In genomic region chr14:89598548-89599186, GRCh38 we compare ENCODE assay signal across 15 cellular contexts.
DNase-seq lines count a peak whose midpoint lies in the region; ATAC-seq, FAIRE-seq and TF ChIP-seq lines count a peak whose summit lies in the region.
"Had no signal": no experiment of that assay in that cellular context is flagged by ENCODE, and none has a peak within 500 bp of the region (broad histone marks: within the 10 kb centered on the region; RNA-seq: fewer than 3 reads in every experiment).

No MANE protein-coding gene starts in this region.

- H3K36me3 ChIP-seq in MM.1S (replicated peaks; ENCODE audit: insufficient read depth, low read length), result no peaks in the 10 kb centered on the region
- H3K36me3 ChIP-seq in K562 (ENCODE audit: control insufficient read depth, insufficient read depth, low read length), result no peaks in the 10 kb centered on the region
- no peaks in the 10 kb centered on the region for H3K36me3 ChIP-seq in mesenchymal stem cell (ENCODE audit: control insufficient read depth in 1 of 2, insufficient read depth in 2 of 2, low read depth in 1 of 2, low read length in 2 of 2)
- H3K36me3 ChIP-seq: HAP-1 had no signal

- H3K23ac ChIP-seq in mesenchymal stem cell (ENCODE audit: low read length in 2 of 2), result no peak overlapping the region

- no peak overlapping the region for H3K4me3 Mint-ChIP-seq in activated T-cell treated with anti-CD3 and anti-CD28 coated beads, Interleukin-2, amount 50 U/mL, for 72 hours
- no peak overlapping the region for H3K4me3 Mint-ChIP-seq in activated naive CD8-positive, alpha-beta T cell treated with anti-CD3 and anti-CD28 coated beads for 36 hours

- CTCF ChIA-PET in K562 (lab: Yijun Ruan, JAX; ENCODE audit: low intra/inter-chr PET ratio), result no interaction called here

- no peak for TF ChIP-seq POLR2A in K562 (conservative IDR thresholded peaks at IDR 0.05)

- H3K4me2 ChIP-seq in MM.1S (ENCODE audit: low read depth, low read length), result no peak overlapping the region
- no peak overlapping the region for H3K4me2 ChIP-seq in K562 (ENCODE audit: insufficient read depth, low read length)
- no peak overlapping the region for H3K4me2 ChIP-seq in mesenchymal stem cell (ENCODE audit: low read length, poor library complexity, severe bottlenecking)

- DNase-seq in activated T-cell treated with anti-CD3 and anti-CD28 coated beads, Interleukin-2, amount 50 U/mL, for 72 hours, result no peak
- no peak for DNase-seq in activated T-cell treated with anti-CD3 and anti-CD28 coated beads for 4 hours
- DNase-seq in MM.1S, result peak; percentile 8
- no peak for DNase-seq in K562 (ENCODE audit: extremely low read depth in 1 of 4, low spot score in 3 of 4)
- peak; percentile 44 for DNase-seq in mesenchymal stem cell
- DNase-seq in activated naive CD8-positive, alpha-beta T cell treated with anti-CD3 and anti-CD28 coated beads for 36 hours, result no peak
- no peak for DNase-seq in head of caudate nucleus
- DNase-seq: activated CD8-positive, alpha-beta memory T cell treated with anti-CD3 and anti-CD28 coated beads for 24 hours; caudate nucleus; hippocampal formation; NCI-H526; SIG-M5 had no signal

- peak overlapping the region; percentile 70 for H3K27ac Mint-ChIP-seq in activated T-cell treated with anti-CD3 and anti-CD28 coated beads, Interleukin-2, amount 50 U/mL, for 72 hours
- H3K27ac Mint-ChIP-seq in activated naive CD8-positive, alpha-beta T cell treated with anti-CD3 and anti-CD28 coated beads for 36 hours, result no peak overlapping the region

- peaks cover 25 to 71% of the 10 kb centered on the region in 2 donors for H3K36me3 Mint-ChIP-seq in activated T-cell treated with anti-CD3 and anti-CD28 coated beads, Interleukin-2, amount 50 U/mL, for 72 hours (ENCODE audit: insufficient read depth in 2 of 2)
- H3K36me3 Mint-ChIP-seq in activated naive CD8-positive, alpha-beta T cell treated with anti-CD3 and anti-CD28 coated beads for 36 hours, result peaks cover 75% of the 10 kb centered on the region

- H3K9me2 ChIP-seq in MM.1S (replicated peaks; ENCODE audit: insufficient read depth, low read length), result no peaks in the 10 kb centered on the region

- no peaks in the 10 kb centered on the region for H3F3A ChIP-seq in MM.1S (ENCODE audit: insufficient read depth, low read length)

- no peaks in the 10 kb centered on the region for H3K9me1 ChIP-seq in K562 (ENCODE audit: control insufficient read depth, insufficient read depth, low read length)

- H3K4me1 Mint-ChIP-seq in activated T-cell treated with anti-CD3 and anti-CD28 coated beads, Interleukin-2, amount 50 U/mL, for 72 hours (ENCODE audit: low read depth), result peaks cover 18% of the 10 kb centered on the region
- peaks cover 26% of the 10 kb centered on the region for H3K4me1 Mint-ChIP-seq in activated naive CD8-positive, alpha-beta T cell treated with anti-CD3 and anti-CD28 coated beads for 36 hours

- H3K79me2 ChIP-seq in MM.1S (ENCODE audit: low read length), result no peaks in the 10 kb centered on the region
- no peaks in the 10 kb centered on the region for H3K79me2 ChIP-seq in K562 (ENCODE audit: control insufficient read depth, insufficient read depth, low read length)

- H3K18ac ChIP-seq in mesenchymal stem cell (ENCODE audit: low read depth in 1 of 2, low read length in 2 of 2), result no peak overlapping the region

- TF ChIP-seq RAD21 in K562 (CRISPR knock-in tag; conservative IDR thresholded peaks at IDR 0.05 in 1 of 2, IDR thresholded peaks at IDR 0.05 in 1 of 2), result no peak

- no peak overlapping the region for H2BK120ac ChIP-seq in mesenchymal stem cell (ENCODE audit: low read depth, low read length)

- H3K27ac ChIP-seq in MM.1S (ENCODE audit: low read length) (no peak overlapping the region), K562 (ENCODE audit: extremely low read depth, low read depth, low read length) (no peak overlapping the region), mesenchymal stem cell (ENCODE audit: low read length, poor library complexity, severe bottlenecking) (no peak overlapping the region)
- H3K27ac ChIP-seq: HL-60 had no signal

- ATAC-seq in activated T-cell treated with anti-CD3 and anti-CD28 coated beads, Interleukin-2, amount 50 U/mL, for 72 hours (replicated peaks in 1 of 2), result no peak
- ATAC-seq in K562 (no peak), HG03457 (IDR thresholded peaks at IDR 0.05; ENCODE audit: unreplicated experiment) (no peak)

- H3K27me3 Mint-ChIP-seq in activated T-cell treated with anti-CD3 and anti-CD28 coated beads, Interleukin-2, amount 50 U/mL, for 72 hours (ENCODE audit: low read depth), result no peaks in the 10 kb centered on the region
- no peaks in the 10 kb centered on the region for H3K27me3 Mint-ChIP-seq in activated naive CD8-positive, alpha-beta T cell treated with anti-CD3 and anti-CD28 coated beads for 36 hours

- no peak overlapping the region for H3K14ac ChIP-seq in mesenchymal stem cell (ENCODE audit: low read length in 2 of 2)

- intact Hi-C loops in K562 (cut with micrococcal nuclease), result no loop called here
- intact Hi-C loops in head of caudate nucleus (cut with DNase I), result no loop called here

- TF ChIP-seq CTCF in MM.1S (IDR thresholded peaks at IDR 0.05; ENCODE audit: low read length), result no peak
- TF ChIP-seq CTCF in K562 (IDR thresholded peaks at IDR 0.05 in 2 of 3, conservative IDR thresholded peaks at IDR 0.05 in 1 of 3; ENCODE audit: insufficient read depth in 2 of 3, low read depth in 1 of 3, low read length in 3 of 3), result no peak

- TF ChIP-seq EP300 in K562 (IDR thresholded peaks at IDR 0.05; ENCODE audit: low read length), result no peak

- BruUV-seq in K562 (replicated peaks; lab: Mats Ljungman, UMichigan), result no TSS peak

- no peaks in the 10 kb centered on the region for H3K9me3 ChIP-seq in MM.1S (replicated peaks; ENCODE audit: insufficient read depth, low read length)
- H3K9me3 ChIP-seq in K562 (replicated peaks; ENCODE audit: control insufficient read depth, insufficient read depth, low read depth, low read length), result no peaks in the 10 kb centered on the region
- H3K9me3 ChIP-seq in mesenchymal stem cell (ENCODE audit: control insufficient read depth, low read length), result peaks cover 67% of the 10 kb centered on the region

- H2AFZ ChIP-seq in MM.1S (ENCODE audit: low read length), result no peak overlapping the region
- no peak overlapping the region for H2AFZ ChIP-seq in K562 (ENCODE audit: low read depth, low read length)
- H2AFZ ChIP-seq in mesenchymal stem cell (ENCODE audit: low read depth, low read length), result no peak overlapping the region

- in situ Hi-C loops in K562 (cut with MboI), result no loop called here

- H4K20me1 ChIP-seq in MM.1S (ENCODE audit: insufficient read depth, low read length) (no peaks in the 10 kb centered on the region), K562 (replicated peaks; ENCODE audit: control insufficient read depth, insufficient read depth, low read length) (no peaks in the 10 kb centered on the region)

- H2BK12ac ChIP-seq in mesenchymal stem cell (ENCODE audit: low read length in 2 of 2), result no peak overlapping the region

- H3K27me3 ChIP-seq in MM.1S (replicated peaks; ENCODE audit: insufficient read depth, low read length) (no peaks in the 10 kb centered on the region), K562 (ENCODE audit: control insufficient read depth in 2 of 2, insufficient read depth in 2 of 2, low read length in 2 of 2) (no peaks in the 10 kb centered on the region), mesenchymal stem cell (ENCODE audit: control insufficient read depth in 1 of 2, insufficient read depth in 1 of 2, low read length in 2 of 2) (no peaks in the 10 kb centered on the region)

- H2BK15ac ChIP-seq in mesenchymal stem cell (ENCODE audit: low read depth, poor library complexity, severe bottlenecking), result no peak overlapping the region

- no peak overlapping the region for H4K91ac ChIP-seq in mesenchymal stem cell (ENCODE audit: low read length)

- H2BK5ac ChIP-seq in mesenchymal stem cell (ENCODE audit: low read depth, low read length, poor library complexity, severe bottlenecking), result no peak overlapping the region

- H3K4ac ChIP-seq in mesenchymal stem cell (ENCODE audit: low read depth in 1 of 2, low read length in 2 of 2), result no peak overlapping the region

- H3K4me1 ChIP-seq in MM.1S (ENCODE audit: low read length) (no peaks in the 10 kb centered on the region), K562 (replicated peaks in 1 of 2; ENCODE audit: control insufficient read depth in 2 of 2, insufficient read depth in 2 of 2, low read length in 2 of 2) (no peaks in the 10 kb centered on the region), mesenchymal stem cell (ENCODE audit: control insufficient read depth, insufficient read depth, low read depth, low read length) (no peaks in the 10 kb centered on the region)
- H3K4me1 ChIP-seq: HAP-1 had no signal

- H2AK5ac ChIP-seq in mesenchymal stem cell (ENCODE audit: low read length, severe bottlenecking), result no peak overlapping the region

- H3K9me3 Mint-ChIP-seq in activated T-cell treated with anti-CD3 and anti-CD28 coated beads, Interleukin-2, amount 50 U/mL, for 72 hours, result peaks cover 13 to 14% of the 10 kb centered on the region in 2 donors
- H3K9me3 Mint-ChIP-seq in activated naive CD8-positive, alpha-beta T cell treated with anti-CD3 and anti-CD28 coated beads for 36 hours, result peaks cover 28% of the 10 kb centered on the region

- H3K4me3 ChIP-seq in MM.1S (ENCODE audit: low read length) (no peak overlapping the region), K562 (no peak overlapping the region), mesenchymal stem cell (ENCODE audit: insufficient read depth in 1 of 2, low read depth in 1 of 2, low read length in 2 of 2) (no peak overlapping the region)
- H3K4me3 ChIP-seq: HAP-1 had no signal

- H3K9ac ChIP-seq in MM.1S (ENCODE audit: low read length) (no peak overlapping the region), K562 (ENCODE audit: insufficient read depth in 1 of 2, low read depth in 2 of 2, low read length in 2 of 2) (no peak overlapping the region), mesenchymal stem cell (ENCODE audit: low read length) (no peak overlapping the region)

- whole genome bisulfite sequencing in K562 (ENCODE audit: insufficient coverage, low coverage, missing lambda C conversion rate), result 7% methylated on average over 2 of the region's 2 CpGs
- no CpG with 5 or more reads among the region's 2 CpGs for WGBS in mesenchymal stem cell

- POLR2A ChIA-PET in K562 (lab: Yijun Ruan, JAX), result no interaction called here

- FAIRE-seq in K562 (lab: Jason Lieb, UNC), result no peak

- H4K8ac ChIP-seq in mesenchymal stem cell (ENCODE audit: low read length), result no peak overlapping the region

- H3K79me1 ChIP-seq in mesenchymal stem cell (replicated peaks; ENCODE audit: low read length, poor library complexity, severe bottlenecking), result peaks cover 18% of the 10 kb centered on the region

TF ChIP-seq in K562, 482 proteins besides CTCF, POLR2A, EP300 and RAD21:
- TF ChIP-seq PYGO2 (tag; IDR thresholded peaks at IDR 0.05) (no peak), CBX3 (IDR thresholded peaks at IDR 0.05; ENCODE audit: borderline replicate concordance in 1 of 2, low read length in 2 of 2) (peak in 1 of 2 experiments; percentile 40; a peak in 1 of 3 replicates), TRIM24 (IDR thresholded peaks at IDR 0.05) (0 out of 4 replicates have a peak, but pooled peaks of 1 of the 2 experiments have one; percentile 16), TRIM28 (IDR thresholded peaks at IDR 0.05) (peak; percentile 76; the same call in 1 of the 2 replicates)

Comparison
In these comparisons a context has a peak if more than half of its experiments do, and no peak if none do; other contexts are left out.
1. DNase-seq: peak in MM.1S (single experiment) and mesenchymal stem cell (single experiment); none in activated T-cell treated with anti-CD3 and anti-CD28 coated beads, Interleukin-2, amount 50 U/mL, for 72 hours (0 of 2), activated T-cell treated with anti-CD3 and anti-CD28 coated beads for 4 hours (single experiment), K562 (0 of 4), activated naive CD8-positive, alpha-beta T cell treated with anti-CD3 and anti-CD28 coated beads for 36 hours (single experiment) and head of caudate nucleus (0 of 42).